ENCODE assay signal across 1 cellular context in the genomic region with DNA sequence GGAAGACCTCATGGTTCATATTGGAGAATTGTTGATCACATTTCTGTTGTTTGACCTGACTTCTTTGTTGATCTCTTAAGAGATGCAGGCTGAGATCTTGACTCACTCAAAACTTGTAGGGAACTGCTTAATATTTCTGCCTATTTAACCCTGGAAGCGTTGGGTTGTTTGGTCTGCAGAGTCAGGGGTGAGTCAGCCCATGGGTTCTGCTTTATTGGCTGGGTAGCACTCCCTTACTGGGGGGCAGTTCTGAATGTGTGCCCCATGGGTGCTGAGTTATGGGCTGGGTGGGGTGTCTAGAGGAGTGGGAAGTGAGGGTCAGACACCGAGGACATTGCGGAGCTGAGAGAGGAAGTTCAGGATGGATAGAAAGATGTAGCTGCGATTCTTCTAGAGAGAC.
TF ChIP-seq lines count a peak whose summit lies in the region.

No MANE protein-coding gene starts in this region.

TF ChIP-seq in SK-N-SH treated with all-trans-retinoic acid at 6 μM for 48 hours, 23 proteins besides CTCF, POLR2A, EP300 and RAD21 (continued from another document):
- TF ChIP-seq ZFP3 (CRISPR knock-in tag; IDR thresholded peaks at IDR 0.05) = no peak
- TF ChIP-seq TCF4 (CRISPR knock-in tag; IDR thresholded peaks at IDR 0.05; ENCODE audit: borderline replicate concordance) = no peak
- no peak for TF ChIP-seq ZC3H10 (CRISPR knock-in tag; IDR thresholded peaks at IDR 0.05)
